In genomic region chr3:124886168-124887051, GRCh38 we compare ENCODE assay signal across 8 cellular contexts. TPM values are rescaled to one million over a fixed set of nuclear protein-coding genes. Genes with fewer than 3 reads are reported as not detected.
DNase-seq lines count a peak whose midpoint lies in the region; ATAC-seq and TF ChIP-seq lines count a peak whose summit lies in the region.

No MANE protein-coding gene starts in this region.

- TF ChIP-seq CTCF in Caco-2 (IDR thresholded peaks at IDR 0.05; ENCODE audit: insufficient read depth in 1 of 2, low read depth in 1 of 2, low read length in 1 of 2, severe bottlenecking in 1 of 2, unreplicated experiment in 1 of 2): peak in 1 of 2 experiments; percentile 5
- no peak for TF ChIP-seq CTCF in thyroid gland (IDR thresholded peaks at IDR 0.05)

- H3K4me3 ChIP-seq in Caco-2 (ENCODE audit: low read depth, low read length) (peak overlapping the region; percentile 69), thyroid gland (replicated peaks in 1 of 3) (peak overlapping the region; percentile 33 to 66 (median 41))
- no peak overlapping the region for H3K4me3 ChIP-seq in naive thymus-derived CD4-positive, alpha-beta T cell (ENCODE audit: low read length)

- H3K9me3 Mint-ChIP-seq in Caco-2 (ENCODE audit: unreplicated experiment) (no peaks in the 10 kb centered on the region), IgD-negative memory B cell (peaks cover 0 to 2% (median 0%) of the 10 kb centered on the region in 3 donors)
- H3K9me3 Mint-ChIP-seq in naive thymus-derived CD4-positive, alpha-beta T cell: peaks cover 0 to 2% (median 0%) of the 10 kb centered on the region in 11 donors

- intact Hi-C loops in Caco-2 (cut with micrococcal nuclease; ENCODE audit: unreplicated experiment): loop anchor here (1.0 to 5.0 kb wide), 4 partner anchors 14 to 124 kb away; no protein-coding TSS in a partner anchor
- intact Hi-C loops in naive thymus-derived CD4-positive, alpha-beta T cell (cut with micrococcal nuclease): loop anchor here in 1 of 2 donors (5.0 kb wide), 1 partner anchor 49 kb away; no protein-coding TSS in a partner anchor
- intact Hi-C loops in thyroid gland (cut with DNase I): no loop called here

- H3K36me3 Mint-ChIP-seq in Caco-2 (ENCODE audit: insufficient read depth, unreplicated experiment) (peaks cover 9% of the 10 kb centered on the region), IgD-negative memory B cell (no peaks in the 10 kb centered on the region)
- peaks cover 0 to 5% (median 0%) of the 10 kb centered on the region in 5 donors for H3K36me3 Mint-ChIP-seq in naive thymus-derived CD4-positive, alpha-beta T cell

- peak; percentile 78 to 81 for DNase-seq in Caco-2
- DNase-seq in activated CD8-positive, alpha-beta memory T cell treated with anti-CD3 and anti-CD28 coated beads, Interleukin-2, amount 50 U/mL, for 48 hours: peak; percentile 70
- peak; percentile 59 for DNase-seq in fibroblast of gingiva (ENCODE audit: low read depth)
- peak in 4 of 9 donors; percentile 6 to 56 (median 12) for DNase-seq in naive thymus-derived CD4-positive, alpha-beta T cell
- peak; percentile 67 to 72 for DNase-seq in thyroid gland
- no peak for DNase-seq in cerebellar nuclear complex (lab: John Stamatoyannopoulos, UW)

- BruUV-seq in Caco-2 (replicated peaks; lab: Mats Ljungman, UMichigan): no TSS peak

- H3K27me3 Mint-ChIP-seq in Caco-2 (ENCODE audit: insufficient read depth, unreplicated experiment) (no peaks in the 10 kb centered on the region), IgD-negative memory B cell (peaks cover 31% of the 10 kb centered on the region)
- peaks cover 55 to 71% (median 65%) of the 10 kb centered on the region in 5 donors for H3K27me3 Mint-ChIP-seq in naive thymus-derived CD4-positive, alpha-beta T cell

- POLR2A ChIA-PET in Caco-2 (lab: Charles Lee): interaction anchor here (0.9 to 1.8 kb wide), 2 partner anchors 40 to 51 kb away, joined by 3 to 7 read pairs; no protein-coding TSS in a partner anchor
- POLR2A ChIA-PET in naive thymus-derived CD4-positive, alpha-beta T cell (lab: Charles Lee): no interaction called here

- H3K9me3 ChIP-seq in Caco-2 (no peaks in the 10 kb centered on the region), thyroid gland (no peaks in the 10 kb centered on the region)
- no peaks in the 10 kb centered on the region for H3K9me3 ChIP-seq in naive thymus-derived CD4-positive, alpha-beta T cell (ENCODE audit: control insufficient read depth in 2 of 3, low read length in 3 of 3)

- CTCF ChIA-PET in Caco-2 (lab: Charles Lee): interaction anchor here (0.5 to 1.8 kb wide), 6 partner anchors 15 to 709 kb away, joined by 3 to 8 read pairs (median 4); partner anchors contain the start of gene OSBPL11
- CTCF ChIA-PET in naive thymus-derived CD4-positive, alpha-beta T cell (lab: Charles Lee): no interaction called here

- peaks cover 17% of the 10 kb centered on the region for H3K4me1 Mint-ChIP-seq in Caco-2 (ENCODE audit: low read depth, unreplicated experiment)
- peaks cover 5 to 9% (median 8%) of the 10 kb centered on the region in 3 donors for H3K4me1 Mint-ChIP-seq in IgD-negative memory B cell
- H3K4me1 Mint-ChIP-seq in naive thymus-derived CD4-positive, alpha-beta T cell: peaks cover 0 to 11% (median 7%) of the 10 kb centered on the region in 7 donors

- 0 to 1% methylated on average over 7 to 18 of the region's 85 CpGs for WGBS in thyroid gland, 2 donors

- H3K27me3 ChIP-seq in Caco-2 (replicated peaks; ENCODE audit: control insufficient read depth, insufficient read depth, low read length) (no peaks in the 10 kb centered on the region), thyroid gland (no peaks in the 10 kb centered on the region)
- H3K27me3 ChIP-seq in naive thymus-derived CD4-positive, alpha-beta T cell (ENCODE audit: control insufficient read depth in 2 of 2, insufficient read depth in 2 of 2, low read length in 2 of 2): peaks cover 0 to 5% of the 10 kb centered on the region in 2 donors

- H3K27ac Mint-ChIP-seq in Caco-2 (ENCODE audit: unreplicated experiment): peak overlapping the region; percentile 88
- no peak overlapping the region for H3K27ac Mint-ChIP-seq in IgD-negative memory B cell
- H3K27ac Mint-ChIP-seq in naive thymus-derived CD4-positive, alpha-beta T cell: no peak overlapping the region

- H3K36me3 ChIP-seq in Caco-2 (ENCODE audit: control insufficient read depth, insufficient read depth, low read length): no peaks in the 10 kb centered on the region
- no peaks in the 10 kb centered on the region for H3K36me3 ChIP-seq in naive thymus-derived CD4-positive, alpha-beta T cell (ENCODE audit: control insufficient read depth in 2 of 3, insufficient read depth in 3 of 3, low read length in 3 of 3)
- no peaks in the 10 kb centered on the region for H3K36me3 ChIP-seq in thyroid gland

- TF ChIP-seq POLR2A in thyroid gland (IDR thresholded peaks at IDR 0.05): peak; percentile 35 to 54

- no peak overlapping the region for H3K27ac ChIP-seq in naive thymus-derived CD4-positive, alpha-beta T cell (ENCODE audit: low read depth, low read length)
- H3K27ac ChIP-seq in thyroid gland: peak overlapping the region; percentile 89 to 91 (median 89)

- H3K4me3 Mint-ChIP-seq in Caco-2 (ENCODE audit: unreplicated experiment): peak overlapping the region; percentile 94
- peak overlapping the region; percentile 47 to 90 (median 68) for H3K4me3 Mint-ChIP-seq in IgD-negative memory B cell
- H3K4me3 Mint-ChIP-seq in naive thymus-derived CD4-positive, alpha-beta T cell: peak overlapping the region; percentile 24 to 79 (median 64)

- peak; percentile 44 for ATAC-seq in GM21381 (IDR thresholded peaks at IDR 0.05; ENCODE audit: unreplicated experiment)
- peak; percentile 64 for ATAC-seq in naive thymus-derived CD4-positive, alpha-beta T cell

- H3K4me1 ChIP-seq in Caco-2: peaks cover 29% of the 10 kb centered on the region
- no peaks in the 10 kb centered on the region for H3K4me1 ChIP-seq in naive thymus-derived CD4-positive, alpha-beta T cell (ENCODE audit: control insufficient read depth in 2 of 2, insufficient read depth in 2 of 2, low read length in 2 of 2)
- H3K4me1 ChIP-seq in thyroid gland: peaks cover 10 to 31% of the 10 kb centered on the region in 2 donors

RNA-seq across cellular contexts. Expression of gene ITGB5, which starts 0.8 kb away (rescaled TPM):
- 123 and 132 TPM in 2 replicates for total RNA-seq in Caco-2 (2022)
- 0.69 TPM for polyA plus RNA-seq in IgD-negative memory B cell
- total RNA-seq in naive thymus-derived CD4-positive, alpha-beta T cell: 1 to 10 TPM in 3 of 5 experiments, under 1 TPM in 1, not detected in 1; 0.29 to 3.5 (median 2.5) TPM
- under 1 TPM in 1 of 2 donors, not detected in 1; 0.70 TPM for polyA plus RNA-seq in naive thymus-derived CD4-positive, alpha-beta T cell
- 100 to 1,000 TPM in 3 of 4 donors, 10 to 100 TPM in 1; 79.2 to 122 (median 110) TPM for total RNA-seq in thyroid gland

RNA-seq across cellular contexts. Expression of gene MUC13, which starts 48.1 kb away (rescaled TPM):
- total RNA-seq in Caco-2 (2022) (3.5 and 5.0 TPM in 2 replicates), thyroid gland (not detected)
- polyA plus RNA-seq in IgD-negative memory B cell: not detected
- total RNA-seq in naive thymus-derived CD4-positive, alpha-beta T cell: not detected
- not detected for polyA plus RNA-seq in naive thymus-derived CD4-positive, alpha-beta T cell

Comparison
In these comparisons a context has a peak if more than half of its experiments do, and no peak if none do; other contexts are left out.
1. DNase-seq: peak in Caco-2 (2 of 2), activated CD8-positive, alpha-beta memory T cell treated with anti-CD3 and anti-CD28 coated beads, Interleukin-2, amount 50 U/mL, for 48 hours (single experiment), fibroblast of gingiva (single experiment) and thyroid gland (2 of 2); none in cerebellar nuclear complex (0 of 2).
2. RNA of gene ITGB5, which starts 0.8 kb away (total RNA-seq): 123 to 132 TPM in Caco-2 and 79.2 to 122 TPM in thyroid gland; 0.29 to 3.5 TPM in naive thymus-derived CD4-positive, alpha-beta T cell; every median in the first group is over 10 times any median in the second.
3. Peak in every context shown above with its lines, with median percentiles within 50 percentile points of each other: H3K4me3 Mint-ChIP-seq.